19 cellular contexts compared by ENCODE assay signal in genomic region chr11:78032090-78032489, GRCh38. TPM values are rescaled to one million over a fixed set of nuclear protein-coding genes. Genes with fewer than 3 reads are reported as not detected.
A peak's percentile ranks its signal among the peaks of the same experiment; 100 is the strongest.
DNase-seq lines count a peak whose midpoint lies in the region; ATAC-seq and TF ChIP-seq lines count a peak whose summit lies in the region.
"Had no signal": no experiment of that assay in that cellular context is flagged by ENCODE, and none has a peak within 500 bp of the region (broad histone marks: within the 10 kb centered on the region; RNA-seq: fewer than 3 reads in every experiment).

No MANE protein-coding gene starts in this region.

- H3K9me3 ChIP-seq in Panc1 (ENCODE audit: control insufficient read depth, insufficient read depth, low read depth, low read length), result no peaks in the 10 kb centered on the region
- H3K9me3 ChIP-seq: heart left ventricle, MG63, SJSA1, transverse colon had no signal

- ATAC-seq in GM18498 (IDR thresholded peaks at IDR 0.05; ENCODE audit: unreplicated experiment), result peak; percentile 15
- ATAC-seq in HG03139 (IDR thresholded peaks at IDR 0.05; ENCODE audit: unreplicated experiment), result peak; percentile 12
- no peak for ATAC-seq in Panc1
- no peak for ATAC-seq in HG03342 (IDR thresholded peaks at IDR 0.05; ENCODE audit: unreplicated experiment)
- ATAC-seq in HG03442 (IDR thresholded peaks at IDR 0.05; ENCODE audit: unreplicated experiment), result no peak
- ATAC-seq: heart left ventricle; naive thymus-derived CD8-positive, alpha-beta T cell had no signal

- no TSS peak for BruUV-seq in Panc1 (replicated peaks; lab: Mats Ljungman, UMichigan)

- POLR2A ChIA-PET in Panc1 (lab: Charles Lee), result no interaction called here

- no peak for TF ChIP-seq CTCF in Panc1 (IDR thresholded peaks at IDR 0.05)
- TF ChIP-seq CTCF in dorsolateral prefrontal cortex (IDR thresholded peaks at IDR 0.05 in 54 of 56, conservative IDR thresholded peaks at IDR 0.05 in 2 of 56; ENCODE audit: low read depth in 1 of 56, partially characterized antibody in 56 of 56), result no peak

- peaks cover 10% of the 10 kb centered on the region; the same call in 1 of the 2 replicates for H3K4me1 ChIP-seq in Panc1 (ENCODE audit: control insufficient read depth, insufficient read depth, low read length)
- H3K4me1 ChIP-seq: SJSA1 had no signal

- DNase-seq in Panc1 (ENCODE audit: low read depth, low spot score), result no peak
- DNase-seq in dorsolateral prefrontal cortex, result no peak
- DNase-seq in activated gamma-delta T cell treated with Interleukin-2 at 50 U/mL for 16 hours, result no peak
- DNase-seq in stimulated activated CD4-positive, alpha-beta T cell treated with anti-CD3 and anti-CD28 coated beads, Interleukin-4, amount 100 ng/mL, for 24 hours, result no peak
- DNase-seq: activated CD4-positive, alpha-beta T cell treated with anti-CD3 and anti-CD28 coated beads for 1 hour; cerebellar nuclear complex; GOT3; heart left ventricle; MG63; naive thymus-derived CD8-positive, alpha-beta T cell; T-helper 9 cell; transverse colon had no signal

- H3K27ac ChIP-seq in Panc1 (ENCODE audit: low read length), result 0 out of 2 replicates have a peak overlapping the region, but pooled peaks have one; percentile 20
- peak overlapping the region in 31 of 59 donors; percentile 19 to 90 (median 71) for H3K27ac ChIP-seq in dorsolateral prefrontal cortex
- H3K27ac ChIP-seq: heart left ventricle, SJSA1, transverse colon had no signal

- H3K4me3 ChIP-seq in Panc1 (ENCODE audit: low read depth in 2 of 2, low read length in 2 of 2), result no peak overlapping the region
- no peak overlapping the region for H3K4me3 ChIP-seq in dorsolateral prefrontal cortex
- H3K4me3 ChIP-seq: heart left ventricle, MG63, SJSA1, transverse colon had no signal

- CTCF ChIA-PET in Panc1 (lab: Charles Lee), result interaction anchor here (0.8 kb wide), 1 partner anchor 442 kb away, joined by 3 read pairs; no protein-coding TSS in a partner anchor

- H3K27me3 ChIP-seq in Panc1 (ENCODE audit: control insufficient read depth, insufficient read depth, low read length) (no peaks in the 10 kb centered on the region), dorsolateral prefrontal cortex (no peaks in the 10 kb centered on the region)
- H3K27me3 ChIP-seq: heart left ventricle, MG63, SJSA1, transverse colon had no signal

- in situ Hi-C loops in Panc1 (cut with HindIII; ENCODE audit: low pct_unique_long_range_greater_than_20kb, low sequenced_read_pairs), result no loop called here

- intact Hi-C loops in Panc1 (cut with micrococcal nuclease; ENCODE audit: unreplicated experiment), result no loop called here
- intact Hi-C loops in dorsolateral prefrontal cortex (cut with DNase I), result loop anchor here in 1 of 2 donors (5.0 kb wide), 1 partner anchor 40 kb away; the partner anchor contains the start of gene INTS4

- H3K36me3 ChIP-seq in Panc1 (ENCODE audit: control insufficient read depth, insufficient read depth, low read length), result no peaks in the 10 kb centered on the region
- H3K36me3 ChIP-seq: heart left ventricle, MG63, SJSA1, transverse colon had no signal

RNA-seq across cellular contexts. Expression of gene KCTD14, which starts 9.0 kb away (rescaled TPM):
- total RNA-seq in Panc1 (2021; ENCODE audit: unreplicated experiment) (19.3 TPM), dorsolateral prefrontal cortex (1 to 10 TPM in 98 of 120 experiments, under 1 TPM in 21, not detected in 1; 0.35 to 4.8 (median 1.5) TPM)
- polyA plus RNA-seq in Panc1 (2012; ENCODE audit: insufficient read length), result 21.7 TPM

RNA-seq across cellular contexts. Expression of gene THRSP, which starts 31.6 kb away (rescaled TPM):
- total RNA-seq in Panc1 (2021; ENCODE audit: unreplicated experiment), result not detected
- not detected for polyA plus RNA-seq in Panc1 (2012; ENCODE audit: insufficient read length)
- under 1 TPM in 3 of 120 experiments, not detected in 117; 0.40 to 0.56 (median 0.46) TPM for total RNA-seq in dorsolateral prefrontal cortex
- total RNA-seq: naive thymus-derived CD8-positive, alpha-beta T cell; posterior vena cava; SJSA1; transverse colon had no signal
- polyA plus RNA-seq: keratinocyte; naive thymus-derived CD8-positive, alpha-beta T cell had no signal

RNA-seq across cellular contexts. Expression of gene INTS4, which starts 37.6 kb away (rescaled TPM):
- total RNA-seq in Panc1 (2021; ENCODE audit: unreplicated experiment) (48.2 TPM), dorsolateral prefrontal cortex (10 to 100 TPM; 21.1 to 52.1 (median 34.9) TPM)
- polyA plus RNA-seq in Panc1 (2012; ENCODE audit: insufficient read length), result 25.5 TPM

RNA-seq across cellular contexts. Expression of gene NDUFC2, which starts 47.6 kb away (rescaled TPM):
- 308 TPM for total RNA-seq in Panc1 (2021; ENCODE audit: unreplicated experiment)
- polyA plus RNA-seq in Panc1 (2012; ENCODE audit: insufficient read length), result 226 TPM
- total RNA-seq in dorsolateral prefrontal cortex, result 100 to 1,000 TPM in 119 of 120 experiments, 10 to 100 TPM in 1; 96.0 to 258 (median 182) TPM

Comparison
In these comparisons a context has a peak if more than half of its experiments do, and no peak if none do; other contexts are left out.
1. ATAC-seq: peak in GM18498 (single experiment) and HG03139 (single experiment); none in Panc1 (single experiment), HG03342 (single experiment) and HG03442 (single experiment).